In the genomic region with DNA sequence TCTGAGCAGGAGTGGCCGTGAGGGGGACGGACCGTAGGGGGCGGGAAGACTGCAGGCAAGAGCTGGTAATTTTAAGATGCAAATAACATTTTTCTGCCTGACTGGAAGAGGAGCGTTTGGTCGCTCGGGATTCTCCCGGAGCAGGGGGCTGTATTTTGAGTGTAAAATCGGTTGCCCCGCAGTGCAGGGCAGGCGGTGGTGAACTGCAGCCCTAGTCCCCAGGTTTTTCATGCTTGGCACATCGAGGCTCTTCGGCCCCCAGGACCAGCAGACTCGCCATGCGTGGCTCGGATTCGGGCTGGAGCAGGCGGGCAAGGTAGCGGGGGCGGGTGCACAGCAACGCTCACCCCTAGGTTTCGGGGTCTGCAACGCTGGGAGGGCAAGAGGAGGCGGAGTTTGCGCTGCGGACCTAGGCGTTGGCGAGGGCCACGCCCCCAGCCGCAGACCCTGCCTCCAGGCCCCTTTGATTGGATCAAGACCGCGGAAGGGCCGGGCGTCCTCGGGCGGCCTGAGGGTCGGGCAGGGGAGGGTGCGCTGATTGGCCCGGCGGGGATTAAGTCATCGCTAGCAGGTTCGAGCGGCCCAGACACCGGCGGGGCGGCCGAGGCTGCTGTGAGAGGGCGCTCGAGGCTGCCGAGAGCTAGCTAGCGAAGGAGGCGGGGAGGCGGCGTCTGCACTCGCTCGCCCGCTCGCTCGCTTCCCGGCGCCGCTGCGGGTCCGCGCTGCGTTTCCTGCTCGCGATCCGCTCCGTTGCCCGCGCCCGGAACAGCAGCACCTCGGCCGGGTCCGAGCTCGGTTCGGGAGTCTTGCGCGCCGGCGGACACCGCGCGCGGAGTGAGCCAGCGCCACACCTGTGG, we compare ENCODE assay signal across 8 cellular contexts.
DNase-seq lines count a peak whose midpoint lies in the region; ATAC-seq and TF ChIP-seq lines count a peak whose summit lies in the region.

A gene with protein sequence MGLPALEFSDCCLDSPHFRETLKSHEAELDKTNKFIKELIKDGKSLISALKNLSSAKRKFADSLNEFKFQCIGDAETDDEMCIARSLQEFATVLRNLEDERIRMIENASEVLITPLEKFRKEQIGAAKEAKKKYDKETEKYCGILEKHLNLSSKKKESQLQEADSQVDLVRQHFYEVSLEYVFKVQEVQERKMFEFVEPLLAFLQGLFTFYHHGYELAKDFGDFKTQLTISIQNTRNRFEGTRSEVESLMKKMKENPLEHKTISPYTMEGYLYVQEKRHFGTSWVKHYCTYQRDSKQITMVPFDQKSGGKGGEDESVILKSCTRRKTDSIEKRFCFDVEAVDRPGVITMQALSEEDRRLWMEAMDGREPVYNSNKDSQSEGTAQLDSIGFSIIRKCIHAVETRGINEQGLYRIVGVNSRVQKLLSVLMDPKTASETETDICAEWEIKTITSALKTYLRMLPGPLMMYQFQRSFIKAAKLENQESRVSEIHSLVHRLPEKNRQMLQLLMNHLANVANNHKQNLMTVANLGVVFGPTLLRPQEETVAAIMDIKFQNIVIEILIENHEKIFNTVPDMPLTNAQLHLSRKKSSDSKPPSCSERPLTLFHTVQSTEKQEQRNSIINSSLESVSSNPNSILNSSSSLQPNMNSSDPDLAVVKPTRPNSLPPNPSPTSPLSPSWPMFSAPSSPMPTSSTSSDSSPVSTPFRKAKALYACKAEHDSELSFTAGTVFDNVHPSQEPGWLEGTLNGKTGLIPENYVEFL (plus strand): TSS at position 585 of the 857 bp plus-strand sequence. CDS start 385 bp downstream, outside the sequence.

- H3K4me3 ChIP-seq in astrocyte of the spinal cord (ENCODE audit: low read depth, low read length) (peak within 1 kb of the TSS; percentile 82), retinal pigment epithelial cell (ENCODE audit: low read length) (peak within 1 kb of the TSS; percentile 93)

- in situ Hi-C loops in astrocyte of the spinal cord (cut with HindIII; ENCODE audit: low sequenced_read_pairs): no loop called here

- DNase-seq in NCI-H2029 treated with DMSO at 0.1 percent for 48 hours (lab: John Stamatoyannopoulos, UW) (peak; percentile 85), T-helper 9 cell (peak; percentile 89), astrocyte of the spinal cord (ENCODE audit: low read depth, low spot score) (peak; percentile 97), hippocampal formation (lab: John Stamatoyannopoulos, UW) (peak; percentile 96 to 97), retinal pigment epithelial cell (ENCODE audit: low read depth) (peak; percentile 86)

- ATAC-seq in GM18508 (IDR thresholded peaks at IDR 0.05; ENCODE audit: insufficient read depth, unreplicated experiment) (peak; percentile 94), HG03025 (IDR thresholded peaks at IDR 0.05; ENCODE audit: low FRiP score, unreplicated experiment) (peak; percentile 99)

- peak; percentile 32; the same call in 1 of the 2 replicates for TF ChIP-seq CTCF in 22Rv1 (IDR thresholded peaks at IDR 0.05)
- peak; percentile 41 for TF ChIP-seq CTCF in astrocyte of the spinal cord (IDR thresholded peaks at IDR 0.05; ENCODE audit: low read depth, low read length)
- TF ChIP-seq CTCF in retinal pigment epithelial cell (conservative IDR thresholded peaks at IDR 0.05; ENCODE audit: low read depth, low read length): peak; percentile 29

- H3K27ac ChIP-seq in 22Rv1: peak within 1 kb of the TSS; percentile 61

Comparison
In these comparisons a context has a peak if more than half of its experiments do, and no peak if none do; other contexts are left out.
1. Peak in every context shown above with its lines: DNase-seq, ATAC-seq, H3K4me3 ChIP-seq and H3K27ac ChIP-seq.